12 cellular contexts compared by ENCODE assay signal in the genomic region with DNA sequence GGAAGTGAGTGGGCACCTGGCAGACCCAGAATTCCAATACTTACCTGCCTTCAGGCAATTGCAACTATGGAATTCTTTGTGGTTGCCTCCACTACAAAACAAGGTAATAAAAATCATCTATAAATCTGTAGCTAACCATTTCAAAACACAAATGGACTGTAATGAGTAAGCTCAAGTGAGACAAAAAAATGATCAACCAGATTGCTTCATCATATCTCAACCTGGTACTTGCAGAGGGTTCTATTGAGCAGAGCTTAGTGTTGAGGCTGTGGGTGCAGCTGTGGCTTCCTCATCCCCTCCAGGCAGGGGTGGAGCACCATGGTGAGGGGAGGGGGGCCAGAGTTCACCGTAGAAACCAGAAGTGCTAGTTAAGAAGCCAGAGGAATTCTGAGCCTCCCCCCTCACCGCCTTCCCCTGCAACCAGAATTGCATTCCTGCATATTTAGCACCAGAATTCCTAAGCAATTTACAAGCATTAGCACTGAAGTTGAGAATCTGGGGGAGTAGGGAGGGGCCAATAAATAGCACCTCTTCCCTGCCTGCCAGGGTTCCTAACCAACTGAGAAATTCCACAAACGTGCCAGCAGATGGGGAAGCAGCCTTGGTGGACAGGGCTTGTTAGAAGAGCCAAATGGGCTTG. TPM values are rescaled to one million over a fixed set of nuclear protein-coding genes. Genes with fewer than 3 reads are reported as not detected.
DNase-seq lines count a peak whose midpoint lies in the region; ATAC-seq, FAIRE-seq and TF ChIP-seq lines count a peak whose summit lies in the region.
"Had no signal": no experiment of that assay in that cellular context is flagged by ENCODE, and none has a peak within 500 bp of the region (broad histone marks: within the 10 kb centered on the region; RNA-seq: fewer than 3 reads in every experiment).

No MANE protein-coding gene starts in this region.

- H3K4me2 ChIP-seq in keratinocyte (ENCODE audit: control insufficient read depth, extremely low read depth, insufficient read depth, low read depth, low read length) = peak overlapping the region; percentile 42

- H3K9me3 Mint-ChIP-seq in activated T-helper 17 cell treated with anti-CD3 and anti-CD28 coated beads, Interleukin-2, amount 50 U/mL, for 72 hours = no peaks in the 10 kb centered on the region

- no peak overlapping the region for H3K27ac Mint-ChIP-seq in activated T-helper 17 cell treated with anti-CD3 and anti-CD28 coated beads, Interleukin-2, amount 50 U/mL, for 72 hours

- no peaks in the 10 kb centered on the region for H3K4me1 Mint-ChIP-seq in activated T-helper 17 cell treated with anti-CD3 and anti-CD28 coated beads, Interleukin-2, amount 50 U/mL, for 72 hours

- DNase-seq in AML-193 (lab: John Stamatoyannopoulos, UW) (peak; percentile 0 to 13), HT1080 (ENCODE audit: low read depth) (peak; percentile 71), keratinocyte (ENCODE audit: low read depth, low spot score) (peak; percentile 85), NCI-H1092 (lab: John Stamatoyannopoulos, UW) (no peak), NCI-H1105 (lab: John Stamatoyannopoulos, UW) (no peak)
- DNase-seq: erythroblast had no signal

- no peak overlapping the region for H3K9ac ChIP-seq in keratinocyte (ENCODE audit: control insufficient read depth, extremely low read depth, insufficient read depth, low read length)

- peak; percentile 64 for FAIRE-seq in keratinocyte (lab: Jason Lieb, UNC)

- H3K4me3 ChIP-seq in keratinocyte (ENCODE audit: control insufficient read depth in 2 of 3, extremely low read depth in 1 of 3, insufficient read depth in 2 of 3, low read depth in 1 of 3, low read length in 3 of 3) = no peak overlapping the region
- H3K4me3 ChIP-seq: right atrium auricular region had no signal

- peak in 1 of 3 experiments; percentile 20 for TF ChIP-seq CTCF in keratinocyte (optimal IDR thresholded peaks at IDR 0.05 in 1 of 3, IDR thresholded peaks at IDR 0.05 in 1 of 3, conservative IDR thresholded peaks at IDR 0.05 in 1 of 3; ENCODE audit: extremely low read depth in 1 of 3, insufficient read depth in 2 of 3, low read length in 3 of 3)

- no peak overlapping the region for H2AFZ ChIP-seq in keratinocyte (ENCODE audit: control insufficient read depth, low read length)

- peak; percentile 42 for ATAC-seq in activated T-helper 17 cell treated with anti-CD3 and anti-CD28 coated beads, Interleukin-2, amount 50 U/mL, for 72 hours (replicated peaks)
- ATAC-seq in HG03139 (IDR thresholded peaks at IDR 0.05; ENCODE audit: unreplicated experiment) = no peak
- ATAC-seq in GM18505 (IDR thresholded peaks at IDR 0.05; ENCODE audit: unreplicated experiment) = no peak

- no peaks in the 10 kb centered on the region for H3K79me2 ChIP-seq in keratinocyte (ENCODE audit: control insufficient read depth, insufficient read depth, low read length)

- H3K27me3 ChIP-seq in keratinocyte (ENCODE audit: control insufficient read depth, extremely low read depth, insufficient read depth, low read length) = no peaks in the 10 kb centered on the region
- H3K27me3 ChIP-seq: right atrium auricular region had no signal

- H3K36me3 Mint-ChIP-seq in activated T-helper 17 cell treated with anti-CD3 and anti-CD28 coated beads, Interleukin-2, amount 50 U/mL, for 72 hours (ENCODE audit: low read depth) = no peaks in the 10 kb centered on the region

- H3K36me3 ChIP-seq in keratinocyte (ENCODE audit: control insufficient read depth in 2 of 2, extremely low read depth in 1 of 2, insufficient read depth in 2 of 2, low read length in 2 of 2) = no peaks in the 10 kb centered on the region
- H3K36me3 ChIP-seq: right atrium auricular region had no signal

- peak overlapping the region; percentile 46 for H3K27ac ChIP-seq in keratinocyte (ENCODE audit: control insufficient read depth, insufficient read depth, low read length)
- H3K27ac ChIP-seq: right atrium auricular region had no signal

- dilution Hi-C loops in keratinocyte (cut with MboI; ENCODE audit: extremely low pct_ligation_motif_present, low sequenced_read_pairs) = no loop called here

- peaks cover 4% of the 10 kb centered on the region for H3K9me3 ChIP-seq in keratinocyte (ENCODE audit: control insufficient read depth, low read depth, low read length)
- H3K9me3 ChIP-seq: right atrium auricular region had no signal

- no peaks in the 10 kb centered on the region for H3K27me3 Mint-ChIP-seq in activated T-helper 17 cell treated with anti-CD3 and anti-CD28 coated beads, Interleukin-2, amount 50 U/mL, for 72 hours

- TF ChIP-seq POLR2A in GM18505 (IDR thresholded peaks at IDR 0.05; ENCODE audit: borderline replicate concordance, extremely low read depth, insufficient read depth, insufficient read length) = no peak

- H3K4me3 Mint-ChIP-seq in activated T-helper 17 cell treated with anti-CD3 and anti-CD28 coated beads, Interleukin-2, amount 50 U/mL, for 72 hours = no peak overlapping the region

- H4K20me1 ChIP-seq in keratinocyte (ENCODE audit: control insufficient read depth, extremely low read depth, insufficient read depth, low read length) = no peaks in the 10 kb centered on the region

- H3K9me1 ChIP-seq in keratinocyte (ENCODE audit: control insufficient read depth, extremely low read depth, insufficient read depth, low read length) = no peaks in the 10 kb centered on the region

- H3K4me1 ChIP-seq in keratinocyte (ENCODE audit: control insufficient read depth, extremely low read depth, insufficient read depth, low read length) = peaks cover 21% of the 10 kb centered on the region
- H3K4me1 ChIP-seq: right atrium auricular region had no signal

RNA-seq across cellular contexts. Expression of gene CTAG1A, which starts 11.5 kb away (rescaled TPM):
- total RNA-seq in HT1080 (2014; rRNA removed; shearing (Covaris generic)) = 130 and 312 TPM in 2 replicates
- 67.0 and 229 TPM in 2 replicates for polyA plus RNA-seq in HT1080 (2015; cell fraction: cytosol; rRNA removed)
- polyA plus RNA-seq in HT1080 (2015; cell fraction: nucleus; rRNA removed) = 49.4 and 96.0 TPM in 2 replicates
- not detected for total RNA-seq in activated T-helper 17 cell treated with anti-CD3 and anti-CD28 coated beads, Interleukin-2, amount 50 U/mL, for 72 hours
- polyA plus RNA-seq in keratinocyte = not detected in 3 replicates
- polyA plus RNA-seq in keratinocyte (2011; ENCODE audit: low read depth) = not detected
- polyA plus RNA-seq in keratinocyte (2011; cell fraction: cytosol; rRNA removed) = not detected in 2 replicates
- not detected in 2 replicates for polyA plus RNA-seq in keratinocyte (2011; cell fraction: nucleus; rRNA removed)
- polyA plus RNA-seq in keratinocyte (2012; ENCODE audit: low replicate concordance) = not detected in 2 replicates
- polyA minus RNA-seq in keratinocyte = not detected in 3 replicates
- not detected for polyA minus RNA-seq in keratinocyte (2011; cell fraction: cytosol; rRNA and poly(A)+ RNA removed)
- polyA minus RNA-seq in keratinocyte (2011; cell fraction: nucleus; rRNA and poly(A)+ RNA removed) = not detected in 2 replicates
- total RNA-seq: activated CD8-positive, alpha-beta memory T cell treated with anti-CD3 and anti-CD28 coated beads for 36 hours; right atrium auricular region; urinary bladder had no signal
- polyA plus RNA-seq: urinary bladder had no signal

RNA-seq across cellular contexts. Expression of gene CTAG1B, which starts 22.7 kb away (rescaled TPM):
- 11.9 and 128 TPM in 2 replicates for total RNA-seq in HT1080 (2014; rRNA removed; shearing (Covaris generic))
- 114 and 271 TPM in 2 replicates for polyA plus RNA-seq in HT1080 (2015; cell fraction: cytosol; rRNA removed)
- 23.7 and 72.8 TPM in 2 replicates for polyA plus RNA-seq in HT1080 (2015; cell fraction: nucleus; rRNA removed)
- not detected for total RNA-seq in activated T-helper 17 cell treated with anti-CD3 and anti-CD28 coated beads, Interleukin-2, amount 50 U/mL, for 72 hours
- not detected in 3 replicates for polyA plus RNA-seq in keratinocyte
- not detected for polyA plus RNA-seq in keratinocyte (2011; ENCODE audit: low read depth)
- polyA plus RNA-seq in keratinocyte (2011; cell fraction: cytosol; rRNA removed) = not detected in 2 replicates
- polyA plus RNA-seq in keratinocyte (2011; cell fraction: nucleus; rRNA removed) = not detected in 2 replicates
- polyA plus RNA-seq in keratinocyte (2012; ENCODE audit: low replicate concordance) = not detected in 2 replicates
- not detected in 3 replicates for polyA minus RNA-seq in keratinocyte
- polyA minus RNA-seq in keratinocyte (2011; cell fraction: cytosol; rRNA and poly(A)+ RNA removed) = not detected
- polyA minus RNA-seq in keratinocyte (2011; cell fraction: nucleus; rRNA and poly(A)+ RNA removed) = not detected in 2 replicates
- total RNA-seq: activated CD8-positive, alpha-beta memory T cell treated with anti-CD3 and anti-CD28 coated beads for 36 hours; right atrium auricular region; urinary bladder had no signal
- polyA plus RNA-seq: urinary bladder had no signal

RNA-seq across cellular contexts. Expression of gene IKBKG, which starts 49.0 kb away (rescaled TPM):
- total RNA-seq in HT1080 (2014; rRNA removed; shearing (Covaris generic)) = 31.9 and 45.0 TPM in 2 replicates
- 31.6 and 45.1 TPM in 2 replicates for polyA plus RNA-seq in HT1080 (2015; cell fraction: cytosol; rRNA removed)
- polyA plus RNA-seq in HT1080 (2015; cell fraction: nucleus; rRNA removed) = 60.5 and 69.6 TPM in 2 replicates
- 10 to 100 TPM; 26.1 to 39.6 TPM for total RNA-seq in activated T-helper 17 cell treated with anti-CD3 and anti-CD28 coated beads, Interleukin-2, amount 50 U/mL, for 72 hours
- 15.1 to 19.9 TPM (median 16.5 TPM) in 3 replicates for polyA plus RNA-seq in keratinocyte
- 8.9 TPM for polyA plus RNA-seq in keratinocyte (2011; ENCODE audit: low read depth)
- 9.4 and 17.4 TPM in 2 replicates for polyA plus RNA-seq in keratinocyte (2011; cell fraction: cytosol; rRNA removed)
- 32.4 and 38.6 TPM in 2 replicates for polyA plus RNA-seq in keratinocyte (2011; cell fraction: nucleus; rRNA removed)
- 14.6 and 21.4 TPM in 2 replicates for polyA plus RNA-seq in keratinocyte (2012; ENCODE audit: low replicate concordance)
- polyA minus RNA-seq in keratinocyte = 6.8 to 11.7 TPM (median 7.6 TPM) in 3 replicates
- 13.8 TPM for polyA minus RNA-seq in keratinocyte (2011; cell fraction: cytosol; rRNA and poly(A)+ RNA removed)
- 10.9 and 12.6 TPM in 2 replicates for polyA minus RNA-seq in keratinocyte (2011; cell fraction: nucleus; rRNA and poly(A)+ RNA removed)

RNA-seq across cellular contexts. Expression of gene G6PD, which starts 49.8 kb away (rescaled TPM):
- total RNA-seq in HT1080 (2014; rRNA removed; shearing (Covaris generic)) = 51.6 and 63.7 TPM in 2 replicates
- polyA plus RNA-seq in HT1080 (2015; cell fraction: cytosol; rRNA removed) = 96.0 and 96.1 TPM in 2 replicates
- 130 TPM in 2 replicates for polyA plus RNA-seq in HT1080 (2015; cell fraction: nucleus; rRNA removed)
- total RNA-seq in activated T-helper 17 cell treated with anti-CD3 and anti-CD28 coated beads, Interleukin-2, amount 50 U/mL, for 72 hours = 10 to 100 TPM; 48.1 to 78.3 TPM
- polyA plus RNA-seq in keratinocyte = 26.8 to 71.9 TPM (median 41.6 TPM) in 3 replicates
- 34.0 TPM for polyA plus RNA-seq in keratinocyte (2011; ENCODE audit: low read depth)
- 40.8 and 53.1 TPM in 2 replicates for polyA plus RNA-seq in keratinocyte (2011; cell fraction: cytosol; rRNA removed)
- polyA plus RNA-seq in keratinocyte (2011; cell fraction: nucleus; rRNA removed) = 57.2 and 57.5 TPM in 2 replicates
- 31.6 and 107 TPM in 2 replicates for polyA plus RNA-seq in keratinocyte (2012; ENCODE audit: low replicate concordance)
- polyA minus RNA-seq in keratinocyte = 53.0 to 212 TPM (median 67.7 TPM) in 3 replicates
- polyA minus RNA-seq in keratinocyte (2011; cell fraction: cytosol; rRNA and poly(A)+ RNA removed) = 57.9 TPM
- polyA minus RNA-seq in keratinocyte (2011; cell fraction: nucleus; rRNA and poly(A)+ RNA removed) = 28.1 and 29.8 TPM in 2 replicates

RNA-seq across cellular contexts. Expression of gene CTAG2, which starts 57.0 kb away (rescaled TPM):
- total RNA-seq in HT1080 (2014; rRNA removed; shearing (Covaris generic)) = 633 and 765 TPM in 2 replicates
- polyA plus RNA-seq in HT1080 (2015; cell fraction: cytosol; rRNA removed) = 434 and 474 TPM in 2 replicates
- polyA plus RNA-seq in HT1080 (2015; cell fraction: nucleus; rRNA removed) = 161 and 162 TPM in 2 replicates
- not detected for total RNA-seq in activated T-helper 17 cell treated with anti-CD3 and anti-CD28 coated beads, Interleukin-2, amount 50 U/mL, for 72 hours
- not detected in 3 replicates for polyA plus RNA-seq in keratinocyte
- not detected for polyA plus RNA-seq in keratinocyte (2011; ENCODE audit: low read depth)
- polyA plus RNA-seq in keratinocyte (2011; cell fraction: cytosol; rRNA removed) = not detected in 2 replicates
- not detected in 2 replicates for polyA plus RNA-seq in keratinocyte (2011; cell fraction: nucleus; rRNA removed)
- polyA plus RNA-seq in keratinocyte (2012; ENCODE audit: low replicate concordance) = not detected in 2 replicates
- not detected in 3 replicates for polyA minus RNA-seq in keratinocyte
- not detected for polyA minus RNA-seq in keratinocyte (2011; cell fraction: cytosol; rRNA and poly(A)+ RNA removed)
- not detected in 2 replicates for polyA minus RNA-seq in keratinocyte (2011; cell fraction: nucleus; rRNA and poly(A)+ RNA removed)
- total RNA-seq: right atrium auricular region, urinary bladder had no signal
- polyA plus RNA-seq: urinary bladder had no signal

Comparison
In these comparisons a context has a peak if more than half of its experiments do, and no peak if none do; other contexts are left out.
1. DNase-seq: peak in AML-193 (2 of 2), HT1080 (single experiment) and keratinocyte (single experiment); none in NCI-H1092 (single experiment) and NCI-H1105 (single experiment).
2. RNA of gene CTAG1A, which starts 11.5 kb away (total RNA-seq): 130 to 312 TPM in HT1080; not detected in activated T-helper 17 cell treated with anti-CD3 and anti-CD28 coated beads, Interleukin-2, amount 50 U/mL, for 72 hours; every median in the first group is over 100 times any median in the second.
3. RNA of gene CTAG1B, which starts 22.7 kb away (total RNA-seq): 11.9 to 128 TPM in HT1080; not detected in activated T-helper 17 cell treated with anti-CD3 and anti-CD28 coated beads, Interleukin-2, amount 50 U/mL, for 72 hours; every median in the first group is over 10 times any median in the second.